In the genomic region with DNA sequence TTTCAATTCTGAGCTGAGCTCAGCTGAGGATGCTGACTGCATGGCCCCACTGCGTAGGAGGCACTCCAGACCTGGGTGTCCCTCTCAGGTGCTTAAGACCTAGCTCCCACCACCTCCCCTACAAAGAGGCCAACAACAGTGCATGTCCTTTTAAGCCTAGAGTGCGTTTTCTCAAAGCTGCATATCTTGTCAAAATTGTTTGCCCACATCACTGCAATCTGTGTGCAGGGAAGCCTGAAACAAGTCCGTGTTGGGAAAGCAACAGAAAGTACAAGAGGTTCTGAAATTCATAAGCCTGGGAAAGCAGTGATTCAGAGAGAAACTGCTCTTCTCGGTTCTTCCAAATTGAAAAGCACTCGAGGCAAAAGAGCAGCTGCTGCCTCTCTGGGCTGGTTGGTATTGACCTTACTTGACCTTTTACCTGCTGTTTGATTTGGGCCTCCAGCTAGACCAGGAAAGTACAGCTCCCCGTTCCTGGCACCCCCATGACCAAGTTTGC, we compare ENCODE assay signal across 11 cellular contexts.
DNase-seq lines count a peak whose midpoint lies in the region; ATAC-seq and TF ChIP-seq lines count a peak whose summit lies in the region.
"Had no signal": no experiment of that assay in that cellular context is flagged by ENCODE, and none has a peak within 500 bp of the region (broad histone marks: within the 10 kb centered on the region; RNA-seq: fewer than 3 reads in every experiment).

No MANE protein-coding gene starts in this region.

- H3K4me1 Mint-ChIP-seq in nephron progenitor cell: peaks cover 26% of the 10 kb centered on the region
- H3K4me1 Mint-ChIP-seq: naive B cell had no signal

- H3K27me3 Mint-ChIP-seq in nephron progenitor cell (ENCODE audit: low read depth, poor library complexity): peaks cover 9% of the 10 kb centered on the region
- H3K27me3 Mint-ChIP-seq: naive B cell had no signal

- H3K27ac ChIP-seq in spleen: no peak overlapping the region
- H3K27ac ChIP-seq: gastrocnemius medialis had no signal

- H3K4me3 ChIP-seq in spleen: no peak overlapping the region
- H3K4me3 ChIP-seq: gastrocnemius medialis had no signal

- no peak for TF ChIP-seq POLR2A in spleen (IDR thresholded peaks at IDR 0.05)

- H3K4me3 Mint-ChIP-seq in nephron progenitor cell: no peak overlapping the region
- H3K4me3 Mint-ChIP-seq: naive B cell had no signal

- no peaks in the 10 kb centered on the region for H3K36me3 ChIP-seq in spleen
- H3K36me3 ChIP-seq: gastrocnemius medialis had no signal

- TF ChIP-seq CTCF in nephron progenitor cell (IDR thresholded peaks at IDR 0.05) (no peak), spleen (IDR thresholded peaks at IDR 0.05 in 8 of 11, conservative IDR thresholded peaks at IDR 0.05 in 3 of 11) (no peak)

- intact Hi-C loops in spleen (cut with DNase I; ENCODE audit: low total_unique reads): no loop called here

- peaks cover 34% of the 10 kb centered on the region for H3K9me3 Mint-ChIP-seq in nephron progenitor cell

- peak overlapping the region; percentile 84 for H3K27ac Mint-ChIP-seq in nephron progenitor cell
- H3K27ac Mint-ChIP-seq: naive B cell had no signal

- H3K36me3 Mint-ChIP-seq in nephron progenitor cell (ENCODE audit: low read depth): no peaks in the 10 kb centered on the region
- H3K36me3 Mint-ChIP-seq: naive B cell had no signal

- WGBS in spleen, 5 donors: 63 to 72% (median 67%) methylated on average over 6 of the region's 6 CpGs

- no peak for DNase-seq in nephron progenitor cell
- no peak for DNase-seq in SW480 (ENCODE audit: low spot score)
- no peak for DNase-seq in EL
- no peak for DNase-seq in spleen
- no peak for DNase-seq in HCEC 1CT
- DNase-seq: central memory CD4-positive, alpha-beta T cell; gastrocnemius medialis; naive B cell had no signal

- H3K27me3 ChIP-seq in spleen (replicated peaks in 1 of 7): no peaks in the 10 kb centered on the region
- H3K27me3 ChIP-seq: gastrocnemius medialis had no signal

- ATAC-seq in GM18868 (IDR thresholded peaks at IDR 0.05; ENCODE audit: unreplicated experiment): peak; percentile 74
- peak; percentile 71 for ATAC-seq in GM21576 (IDR thresholded peaks at IDR 0.05; ENCODE audit: unreplicated experiment)
- ATAC-seq in HG03571 (IDR thresholded peaks at IDR 0.05; ENCODE audit: unreplicated experiment): peak; percentile 51
- ATAC-seq: gastrocnemius medialis had no signal

- peaks cover 0 to 20% (median 0%) of the 10 kb centered on the region in 8 donors for H3K9me3 ChIP-seq in spleen
- H3K9me3 ChIP-seq: gastrocnemius medialis had no signal

- H3K4me1 ChIP-seq in spleen: no peaks in the 10 kb centered on the region
- H3K4me1 ChIP-seq: gastrocnemius medialis had no signal
